Comparison of ENCODE assay signal across 24 cellular contexts in the genomic region with DNA sequence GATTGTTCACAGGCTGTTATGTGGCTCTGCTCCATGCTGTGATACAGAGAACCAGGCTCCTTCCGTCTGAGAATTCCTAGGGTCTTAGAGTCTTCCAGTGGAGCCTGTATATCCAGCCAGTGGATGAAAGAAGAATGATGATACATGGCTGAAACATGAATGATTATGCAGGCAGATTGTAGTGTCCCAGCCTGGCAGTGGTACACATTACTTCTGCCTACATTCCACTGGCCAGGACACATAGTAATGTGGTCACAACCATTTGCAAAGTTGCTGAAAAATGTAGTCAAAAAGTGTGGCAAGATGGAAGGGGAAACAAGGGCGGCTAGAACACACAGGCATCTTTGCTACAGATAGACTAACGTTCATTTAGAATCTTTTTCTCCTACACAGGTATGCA. TPM values are rescaled to one million over a fixed set of nuclear protein-coding genes. Genes with fewer than 3 reads are reported as not detected.
A peak's percentile ranks its signal among the peaks of the same experiment; 100 is the strongest.
DNase-seq lines count a peak whose midpoint lies in the region; ATAC-seq and TF ChIP-seq lines count a peak whose summit lies in the region.
"Had no signal": no experiment of that assay in that cellular context is flagged by ENCODE, and none has a peak within 500 bp of the region (broad histone marks: within the 10 kb centered on the region; RNA-seq: fewer than 3 reads in every experiment).

No MANE protein-coding gene starts in this region.

- no peaks in the 10 kb centered on the region for H4K20me1 ChIP-seq in mammary epithelial cell (ENCODE audit: insufficient read depth, low read length)

- H2AFZ ChIP-seq in mammary epithelial cell (ENCODE audit: low read depth, low read length) = peak overlapping the region; percentile 58
- H2AFZ ChIP-seq: PC-9 had no signal

- no peak overlapping the region for H3K4me2 ChIP-seq in mammary epithelial cell (ENCODE audit: insufficient read depth, low read depth, low read length)
- H3K4me2 ChIP-seq: PC-9 had no signal

- no peaks in the 10 kb centered on the region for H3K27me3 ChIP-seq in mammary epithelial cell (ENCODE audit: insufficient read depth, low read length)
- H3K27me3 ChIP-seq: adrenal gland, vagina had no signal

- H3K36me3 Mint-ChIP-seq in activated CD4-positive, alpha-beta T cell treated with anti-CD3 and anti-CD28 coated beads for 36 hours (ENCODE audit: low read depth) = no peaks in the 10 kb centered on the region

- no peak overlapping the region for H3K4me3 ChIP-seq in mammary epithelial cell (replicated peaks in 1 of 3; ENCODE audit: insufficient read depth in 1 of 3, low read depth in 2 of 3, low read length in 3 of 3)
- H3K4me3 ChIP-seq: adrenal gland, mucosa of descending colon, PC-9, SK-N-MC, vagina had no signal

- in situ Hi-C loops in mammary epithelial cell (cut with MboI; ENCODE audit: low sequenced_read_pairs in 2 of 2) = loop anchor here (10.0 to 25.0 kb wide), 3 partner anchors 276 to 903 kb away; no protein-coding TSS in a partner anchor

- no peaks in the 10 kb centered on the region for H3K27me3 Mint-ChIP-seq in activated CD4-positive, alpha-beta T cell treated with anti-CD3 and anti-CD28 coated beads for 36 hours
- H3K27me3 Mint-ChIP-seq: activated CD4-positive, alpha-beta memory T cell treated with anti-CD3 and anti-CD28 coated beads, Interleukin-2, amount 10 ng/mL, durations not matched to agents 7 days and 5 days had no signal

- dilution Hi-C loops in mammary epithelial cell (cut with HindIII; ENCODE audit: low sequenced_read_pairs) = no loop called here

- TF ChIP-seq CTCF in mammary epithelial cell (conservative IDR thresholded peaks at IDR 0.05 in 1 of 2, IDR thresholded peaks at IDR 0.05 in 1 of 2; ENCODE audit: extremely low read depth in 1 of 2, insufficient read depth in 1 of 2, low read depth in 1 of 2, low read length in 2 of 2) = no peak

- peaks cover 9% of the 10 kb centered on the region for H3K4me1 Mint-ChIP-seq in activated CD4-positive, alpha-beta T cell treated with anti-CD3 and anti-CD28 coated beads for 36 hours
- H3K4me1 Mint-ChIP-seq: activated CD4-positive, alpha-beta memory T cell treated with anti-CD3 and anti-CD28 coated beads, Interleukin-2, amount 10 ng/mL, durations not matched to agents 7 days and 5 days had no signal

- H3K4me3 Mint-ChIP-seq in activated CD4-positive, alpha-beta T cell treated with anti-CD3 and anti-CD28 coated beads for 36 hours = no peak overlapping the region
- H3K4me3 Mint-ChIP-seq: activated CD4-positive, alpha-beta memory T cell treated with anti-CD3 and anti-CD28 coated beads, Interleukin-2, amount 10 ng/mL, durations not matched to agents 7 days and 5 days; T-helper 2 cell treated with Interferon-gamma antibody and Interleukin-4, amounts not matched to agents 5 μg/mL and 100 μg/mL, for 36 hours had no signal

- CTCF ChIA-PET in mammary epithelial cell (lab: Charles Lee; ENCODE audit: low non-redundant PET) = no interaction called here
- CTCF ChIA-PET in activated CD4-positive, alpha-beta T cell treated with anti-CD3 and anti-CD28 coated beads for 36 hours (lab: Charles Lee) = interaction anchor here (0.7 to 1.2 kb wide), 2 partner anchors 278 to 289 kb away, joined by 3 to 4 read pairs; no protein-coding TSS in a partner anchor

- BruUV-seq in mammary epithelial cell (replicated peaks; lab: Mats Ljungman, UMichigan) = no TSS peak

- ATAC-seq in left colon = no peak
- ATAC-seq in activated CD4-positive, alpha-beta T cell treated with anti-CD3 and anti-CD28 coated beads for 36 hours = no peak
- ATAC-seq: esophagus mucosa, mucosa of descending colon had no signal

- no peaks in the 10 kb centered on the region for H3K9me3 ChIP-seq in mammary epithelial cell (replicated peaks; ENCODE audit: insufficient read depth, low read length)
- H3K9me3 ChIP-seq: adrenal gland, mucosa of descending colon, neutrophil, vagina had no signal

- no peaks in the 10 kb centered on the region for H3K36me3 ChIP-seq in mammary epithelial cell (ENCODE audit: insufficient read depth, low read length)
- H3K36me3 ChIP-seq: adrenal gland, neutrophil, vagina had no signal

- no peak overlapping the region for H3K27ac ChIP-seq in mammary epithelial cell (ENCODE audit: insufficient read depth, low read depth, low read length)
- H3K27ac ChIP-seq: adrenal gland, C4-2B, neutrophil, PC-9, SK-N-MC, vagina had no signal

- no peaks in the 10 kb centered on the region for H3K9me3 Mint-ChIP-seq in activated CD4-positive, alpha-beta T cell treated with anti-CD3 and anti-CD28 coated beads for 36 hours (ENCODE audit: low read depth)
- H3K9me3 Mint-ChIP-seq: activated CD4-positive, alpha-beta memory T cell treated with anti-CD3 and anti-CD28 coated beads, Interleukin-2, amount 10 ng/mL, durations not matched to agents 7 days and 5 days; T-helper 2 cell treated with Interferon-gamma antibody and Interleukin-4, amounts not matched to agents 5 μg/mL and 100 μg/mL, for 36 hours had no signal

- POLR2A ChIA-PET in activated CD4-positive, alpha-beta T cell treated with anti-CD3 and anti-CD28 coated beads for 36 hours (lab: Charles Lee) = no interaction called here

- no peak overlapping the region for H3K9ac ChIP-seq in mammary epithelial cell (ENCODE audit: insufficient read depth, low read length)

- WGBS in mammary epithelial cell (ENCODE audit: low coverage, missing lambda C conversion rate) = 44% methylated on average over 3 of the region's 3 CpGs

- H3K4me1 ChIP-seq in mammary epithelial cell (ENCODE audit: insufficient read depth, low read length) = peaks cover 5% of the 10 kb centered on the region
- H3K4me1 ChIP-seq: adrenal gland, vagina had no signal

- H3K79me2 ChIP-seq in mammary epithelial cell (ENCODE audit: insufficient read depth, low read length) = no peaks in the 10 kb centered on the region

- intact Hi-C loops in mammary epithelial cell (cut with micrococcal nuclease) (loop anchor here (2.0 to 5.0 kb wide), 2 partner anchors 53 to 171 kb away; a partner anchor contains a TSS), left colon (cut with DNase I, micrococcal nuclease) (no loop called here)
- intact Hi-C loops in activated CD4-positive, alpha-beta T cell treated with anti-CD3 and anti-CD28 coated beads for 36 hours (cut with DNase I, micrococcal nuclease) = no loop called here

- DNase-seq in AG08396 (ENCODE audit: low spot score) = peak; percentile 8
- DNase-seq in LHCN-M2 (ENCODE audit: low read depth) = peak; percentile 46
- DNase-seq in mammary epithelial cell = peak; percentile 43
- peak; percentile 62 for DNase-seq in islet precursor cell
- no peak for DNase-seq in germinal center (ENCODE audit: low spot score)
- no peak for DNase-seq in left colon
- no peak for DNase-seq in SHP77 treated with DMSO at 0.1 percent for 48 hours (lab: John Stamatoyannopoulos, UW)
- no peak for DNase-seq in activated CD4-positive, alpha-beta T cell treated with anti-CD3 and anti-CD28 coated beads for 36 hours
- DNase-seq: activated CD4-positive, alpha-beta memory T cell treated with anti-CD3 and anti-CD28 coated beads, Interleukin-2, amount 10 ng/mL, durations not matched to agents 7 days and 5 days; activated T-cell treated with anti-CD3 and anti-CD28 coated beads for 4 hours; adrenal gland; DMS153; head of caudate nucleus; mucosa of descending colon; NCI-H187; NCI-H345; PC-9; retina had no signal

- H3K27ac Mint-ChIP-seq in activated CD4-positive, alpha-beta T cell treated with anti-CD3 and anti-CD28 coated beads for 36 hours = no peak overlapping the region
- H3K27ac Mint-ChIP-seq: activated CD4-positive, alpha-beta memory T cell treated with anti-CD3 and anti-CD28 coated beads, Interleukin-2, amount 10 ng/mL, durations not matched to agents 7 days and 5 days; T-helper 2 cell treated with Interferon-gamma antibody and Interleukin-4, amounts not matched to agents 5 μg/mL and 100 μg/mL, for 36 hours had no signal

RNA-seq across cellular contexts. Expression of a gene that starts 4.5 kb away (rescaled TPM):
- total RNA-seq in LHCN-M2 (2014; rRNA removed) (not detected in 2 replicates), mammary epithelial cell (under 1 TPM in 1 of 2 donors, not detected in 1; 0.14 TPM), left colon (10 to 100 TPM in 1 of 2 donors, 1 to 10 TPM in 1; 4.7 to 14.9 TPM)
- polyA plus RNA-seq in LHCN-M2 (2012) = not detected
- not detected for polyA plus RNA-seq in mammary epithelial cell
- polyA minus RNA-seq in mammary epithelial cell = not detected
- total RNA-seq in activated CD4-positive, alpha-beta T cell treated with anti-CD3 and anti-CD28 coated beads for 36 hours = not detected
- total RNA-seq: activated CD4-positive, alpha-beta memory T cell treated with anti-CD3 and anti-CD28 coated beads, Interleukin-2, amount 10 ng/mL, durations not matched to agents 7 days and 5 days; PC-9; vagina had no signal

Comparison
In these comparisons a context has a peak if more than half of its experiments do, and no peak if none do; other contexts are left out.
1. DNase-seq: peak in AG08396 (single experiment), LHCN-M2 (single experiment), mammary epithelial cell (single experiment) and islet precursor cell (single experiment); none in germinal center (single experiment), left colon (0 of 2), SHP77 treated with DMSO at 0.1 percent for 48 hours (single experiment) and activated CD4-positive, alpha-beta T cell treated with anti-CD3 and anti-CD28 coated beads for 36 hours (single experiment).